In the genomic region with DNA sequence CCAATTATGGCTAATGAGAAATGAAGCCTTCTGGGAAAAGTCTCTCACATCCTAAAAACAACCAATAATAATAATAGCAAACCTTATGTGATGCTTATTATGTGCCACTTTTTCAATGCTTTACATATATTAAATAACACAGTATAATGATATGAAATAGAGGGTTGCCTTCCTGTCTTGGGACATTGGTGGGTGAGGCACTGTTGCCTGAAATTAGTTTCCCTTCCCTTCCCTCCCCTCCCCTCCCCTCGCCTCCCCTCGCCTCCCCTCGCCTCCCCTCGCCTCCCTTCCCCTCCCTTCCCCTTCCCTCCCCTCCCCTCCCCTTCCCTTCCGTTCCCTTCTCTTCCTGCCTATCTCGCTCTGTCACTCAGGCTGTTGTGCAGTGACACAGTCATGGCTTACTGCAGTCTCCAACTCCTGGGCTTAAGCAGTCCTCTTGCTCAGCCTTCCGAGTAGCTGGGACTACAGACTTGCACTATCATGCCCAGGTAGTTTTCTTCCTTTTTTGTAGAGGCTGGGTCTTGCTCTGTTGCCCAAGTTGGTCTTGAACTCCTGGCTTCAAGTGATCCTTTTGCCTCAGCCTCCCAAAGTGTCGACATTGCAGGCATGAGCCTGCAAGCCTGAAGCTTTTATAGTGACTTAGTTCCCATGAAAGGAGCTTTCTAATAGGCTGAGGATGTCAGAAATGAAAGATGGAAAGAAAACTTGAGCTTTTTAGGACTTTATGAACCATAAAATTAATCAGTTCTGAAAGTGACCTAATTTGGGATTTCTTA, we compare ENCODE assay signal across 1 cellular context.
TF ChIP-seq lines count a peak whose summit lies in the region.

No MANE protein-coding gene starts in this region.

TF ChIP-seq in K562, 482 proteins besides CTCF, POLR2A, EP300 and RAD21 (continued from another document):
- TF ChIP-seq ETS1 (conservative IDR thresholded peaks at IDR 0.05; ENCODE audit: control insufficient read depth, low read depth, low read length) (no peak), MTA1 (IDR thresholded peaks at IDR 0.05; ENCODE audit: borderline replicate concordance) (no peak), GABPA (tag; conservative IDR thresholded peaks at IDR 0.05; ENCODE audit: low read depth) (0 out of 2 replicates have a peak, but pooled peaks have one; percentile 26), ZKSCAN3 (CRISPR knock-in tag; IDR thresholded peaks at IDR 0.05) (no peak), FOXA1 (IDR thresholded peaks at IDR 0.05; ENCODE audit: borderline replicate concordance) (no peak), ZNF699 (CRISPR knock-in tag; IDR thresholded peaks at IDR 0.05; ENCODE audit: insufficient replicate concordance) (no peak), ZNF75A (CRISPR knock-in tag; IDR thresholded peaks at IDR 0.05) (no peak), HNRNPK (IDR thresholded peaks at IDR 0.05; ENCODE audit: low read depth, low read length, poor library complexity, severe bottlenecking) (peak; percentile 88), RCOR1 (IDR thresholded peaks at IDR 0.05; ENCODE audit: borderline replicate concordance in 1 of 2, low read depth in 2 of 2, low read length in 2 of 2) (peak in 1 of 2 experiments; percentile 5; a peak in 1 of 4 replicates), EHMT2 (IDR thresholded peaks at IDR 0.05) (0 out of 2 replicates have a peak, but pooled peaks have one; percentile 22), XRCC5 (IDR thresholded peaks at IDR 0.05; ENCODE audit: low read depth, low read length) (no peak), PKNOX1 (IDR thresholded peaks at IDR 0.05) (peak; percentile 96), ZNF165 (CRISPR knock-in tag; IDR thresholded peaks at IDR 0.05; ENCODE audit: borderline replicate concordance) (no peak), NR4A1 (CRISPR knock-in tag; IDR thresholded peaks at IDR 0.05) (0 out of 2 replicates have a peak, but pooled peaks have one; percentile 36), NR4A1 (tag; IDR thresholded peaks at IDR 0.05) (no peak), NRF1 (conservative IDR thresholded peaks at IDR 0.05 in 1 of 2, IDR thresholded peaks at IDR 0.05 in 1 of 2) (peak in 1 of 2 experiments; percentile 21; a peak in 1 of 4 replicates), JUN (IDR thresholded peaks at IDR 0.05; ENCODE audit: borderline replicate concordance, low read depth, low read length) (no peak), JUN (CRISPR knock-in tag; IDR thresholded peaks at IDR 0.05; ENCODE audit: borderline replicate concordance) (no peak), ZNF644 (tag; IDR thresholded peaks at IDR 0.05; ENCODE audit: low read depth) (no peak), ZBTB9 (CRISPR knock-in tag; IDR thresholded peaks at IDR 0.05) (no peak), POLR2AphosphoS5 (IDR thresholded peaks at IDR 0.05; ENCODE audit: control insufficient read depth, insufficient read depth, low read depth, low read length) (0 out of 2 replicates have a peak, but pooled peaks have one; percentile 38), ESRRB (CRISPR knock-in tag; IDR thresholded peaks at IDR 0.05; ENCODE audit: borderline replicate concordance) (no peak), PML (IDR thresholded peaks at IDR 0.05; ENCODE audit: low read length) (no peak), ZNF695 (CRISPR knock-in tag; IDR thresholded peaks at IDR 0.05) (no peak), CXXC5 (CRISPR knock-in tag; IDR thresholded peaks at IDR 0.05) (0 out of 2 replicates have a peak, but pooled peaks have one; percentile 12), RBFOX2 (IDR thresholded peaks at IDR 0.05; ENCODE audit: low read depth, low read length) (no peak), PCBP2 (IDR thresholded peaks at IDR 0.05; ENCODE audit: low read depth, low read length, poor library complexity, severe bottlenecking) (peak; percentile 32)
- TF ChIP-seq, protein P1, sequence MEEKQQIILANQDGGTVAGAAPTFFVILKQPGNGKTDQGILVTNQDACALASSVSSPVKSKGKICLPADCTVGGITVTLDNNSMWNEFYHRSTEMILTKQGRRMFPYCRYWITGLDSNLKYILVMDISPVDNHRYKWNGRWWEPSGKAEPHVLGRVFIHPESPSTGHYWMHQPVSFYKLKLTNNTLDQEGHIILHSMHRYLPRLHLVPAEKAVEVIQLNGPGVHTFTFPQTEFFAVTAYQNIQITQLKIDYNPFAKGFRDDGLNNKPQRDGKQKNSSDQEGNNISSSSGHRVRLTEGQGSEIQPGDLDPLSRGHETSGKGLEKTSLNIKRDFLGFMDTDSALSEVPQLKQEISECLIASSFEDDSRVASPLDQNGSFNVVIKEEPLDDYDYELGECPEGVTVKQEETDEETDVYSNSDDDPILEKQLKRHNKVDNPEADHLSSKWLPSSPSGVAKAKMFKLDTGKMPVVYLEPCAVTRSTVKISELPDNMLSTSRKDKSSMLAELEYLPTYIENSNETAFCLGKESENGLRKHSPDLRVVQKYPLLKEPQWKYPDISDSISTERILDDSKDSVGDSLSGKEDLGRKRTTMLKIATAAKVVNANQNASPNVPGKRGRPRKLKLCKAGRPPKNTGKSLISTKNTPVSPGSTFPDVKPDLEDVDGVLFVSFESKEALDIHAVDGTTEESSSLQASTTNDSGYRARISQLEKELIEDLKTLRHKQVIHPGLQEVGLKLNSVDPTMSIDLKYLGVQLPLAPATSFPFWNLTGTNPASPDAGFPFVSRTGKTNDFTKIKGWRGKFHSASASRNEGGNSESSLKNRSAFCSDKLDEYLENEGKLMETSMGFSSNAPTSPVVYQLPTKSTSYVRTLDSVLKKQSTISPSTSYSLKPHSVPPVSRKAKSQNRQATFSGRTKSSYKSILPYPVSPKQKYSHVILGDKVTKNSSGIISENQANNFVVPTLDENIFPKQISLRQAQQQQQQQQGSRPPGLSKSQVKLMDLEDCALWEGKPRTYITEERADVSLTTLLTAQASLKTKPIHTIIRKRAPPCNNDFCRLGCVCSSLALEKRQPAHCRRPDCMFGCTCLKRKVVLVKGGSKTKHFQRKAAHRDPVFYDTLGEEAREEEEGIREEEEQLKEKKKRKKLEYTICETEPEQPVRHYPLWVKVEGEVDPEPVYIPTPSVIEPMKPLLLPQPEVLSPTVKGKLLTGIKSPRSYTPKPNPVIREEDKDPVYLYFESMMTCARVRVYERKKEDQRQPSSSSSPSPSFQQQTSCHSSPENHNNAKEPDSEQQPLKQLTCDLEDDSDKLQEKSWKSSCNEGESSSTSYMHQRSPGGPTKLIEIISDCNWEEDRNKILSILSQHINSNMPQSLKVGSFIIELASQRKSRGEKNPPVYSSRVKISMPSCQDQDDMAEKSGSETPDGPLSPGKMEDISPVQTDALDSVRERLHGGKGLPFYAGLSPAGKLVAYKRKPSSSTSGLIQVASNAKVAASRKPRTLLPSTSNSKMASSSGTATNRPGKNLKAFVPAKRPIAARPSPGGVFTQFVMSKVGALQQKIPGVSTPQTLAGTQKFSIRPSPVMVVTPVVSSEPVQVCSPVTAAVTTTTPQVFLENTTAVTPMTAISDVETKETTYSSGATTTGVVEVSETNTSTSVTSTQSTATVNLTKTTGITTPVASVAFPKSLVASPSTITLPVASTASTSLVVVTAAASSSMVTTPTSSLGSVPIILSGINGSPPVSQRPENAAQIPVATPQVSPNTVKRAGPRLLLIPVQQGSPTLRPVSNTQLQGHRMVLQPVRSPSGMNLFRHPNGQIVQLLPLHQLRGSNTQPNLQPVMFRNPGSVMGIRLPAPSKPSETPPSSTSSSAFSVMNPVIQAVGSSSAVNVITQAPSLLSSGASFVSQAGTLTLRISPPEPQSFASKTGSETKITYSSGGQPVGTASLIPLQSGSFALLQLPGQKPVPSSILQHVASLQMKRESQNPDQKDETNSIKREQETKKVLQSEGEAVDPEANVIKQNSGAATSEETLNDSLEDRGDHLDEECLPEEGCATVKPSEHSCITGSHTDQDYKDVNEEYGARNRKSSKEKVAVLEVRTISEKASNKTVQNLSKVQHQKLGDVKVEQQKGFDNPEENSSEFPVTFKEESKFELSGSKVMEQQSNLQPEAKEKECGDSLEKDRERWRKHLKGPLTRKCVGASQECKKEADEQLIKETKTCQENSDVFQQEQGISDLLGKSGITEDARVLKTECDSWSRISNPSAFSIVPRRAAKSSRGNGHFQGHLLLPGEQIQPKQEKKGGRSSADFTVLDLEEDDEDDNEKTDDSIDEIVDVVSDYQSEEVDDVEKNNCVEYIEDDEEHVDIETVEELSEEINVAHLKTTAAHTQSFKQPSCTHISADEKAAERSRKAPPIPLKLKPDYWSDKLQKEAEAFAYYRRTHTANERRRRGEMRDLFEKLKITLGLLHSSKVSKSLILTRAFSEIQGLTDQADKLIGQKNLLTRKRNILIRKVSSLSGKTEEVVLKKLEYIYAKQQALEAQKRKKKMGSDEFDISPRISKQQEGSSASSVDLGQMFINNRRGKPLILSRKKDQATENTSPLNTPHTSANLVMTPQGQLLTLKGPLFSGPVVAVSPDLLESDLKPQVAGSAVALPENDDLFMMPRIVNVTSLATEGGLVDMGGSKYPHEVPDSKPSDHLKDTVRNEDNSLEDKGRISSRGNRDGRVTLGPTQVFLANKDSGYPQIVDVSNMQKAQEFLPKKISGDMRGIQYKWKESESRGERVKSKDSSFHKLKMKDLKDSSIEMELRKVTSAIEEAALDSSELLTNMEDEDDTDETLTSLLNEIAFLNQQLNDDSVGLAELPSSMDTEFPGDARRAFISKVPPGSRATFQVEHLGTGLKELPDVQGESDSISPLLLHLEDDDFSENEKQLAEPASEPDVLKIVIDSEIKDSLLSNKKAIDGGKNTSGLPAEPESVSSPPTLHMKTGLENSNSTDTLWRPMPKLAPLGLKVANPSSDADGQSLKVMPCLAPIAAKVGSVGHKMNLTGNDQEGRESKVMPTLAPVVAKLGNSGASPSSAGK (IDR thresholded peaks at IDR 0.05), result 0 out of 2 replicates have a peak, but pooled peaks have one; percentile 17
TF ChIP-seq in K562: peak in this region for 33.
